22 cellular contexts compared by ENCODE assay signal in genomic region chr16:76235025-76235424, GRCh38. TPM values are rescaled to one million over a fixed set of nuclear protein-coding genes. Genes with fewer than 3 reads are reported as not detected.
DNase-seq lines count a peak whose midpoint lies in the region; ATAC-seq and TF ChIP-seq lines count a peak whose summit lies in the region.
"Had no signal": no experiment of that assay in that cellular context is flagged by ENCODE, and none has a peak within 500 bp of the region (broad histone marks: within the 10 kb centered on the region; RNA-seq: fewer than 3 reads in every experiment).

No MANE protein-coding gene starts in this region.

- H3K27me3 ChIP-seq in testis = no peaks in the 10 kb centered on the region

- ATAC-seq in GM21367 (IDR thresholded peaks at IDR 0.05; ENCODE audit: unreplicated experiment) (no peak), HG03280 (IDR thresholded peaks at IDR 0.05; ENCODE audit: unreplicated experiment) (no peak), HG03457 (IDR thresholded peaks at IDR 0.05; ENCODE audit: unreplicated experiment) (no peak)
- ATAC-seq: A549 had no signal

- no peaks in the 10 kb centered on the region for H3K9me3 ChIP-seq in testis
- H3K9me3 ChIP-seq: A549, SK-N-SH had no signal

- H3K4me1 ChIP-seq in testis = no peaks in the 10 kb centered on the region
- H3K4me1 ChIP-seq: A549 had no signal

- no peak for TF ChIP-seq CTCF in testis (IDR thresholded peaks at IDR 0.05)

- TF ChIP-seq POLR2A in testis (IDR thresholded peaks at IDR 0.05) = no peak

- intact Hi-C loops in testis (cut with DNase I; ENCODE audit: low total_unique reads) = no loop called here

- H3K36me3 ChIP-seq in testis (ENCODE audit: low read depth, missing control alignments) = no peaks in the 10 kb centered on the region

- 80 to 91% methylated on average over 12 to 23 of the region's 23 CpGs for WGBS in testis, 2 donors

- peak overlapping the region; percentile 45 to 51 for H3K4me3 ChIP-seq in testis
- H3K4me3 ChIP-seq: A549 had no signal

- DNase-seq in H4 (ENCODE audit: low spot score) = peak; percentile 13
- peak; percentile 81 for DNase-seq in NCI-H146 (lab: John Stamatoyannopoulos, UW)
- DNase-seq in SHP77 treated with DMSO at 0.1 percent for 48 hours (lab: John Stamatoyannopoulos, UW) = peak; percentile 92
- peak; percentile 23 for DNase-seq in testis
- DNase-seq: EL, GF-D8, GOT3, KG1, NCI-H1092 treated with DMSO at 0.1 percent for 48 hours, NCI-H1436 treated with DMSO at 0.1 percent for 48 hours, NCI-H2029 treated with DMSO at 0.1 percent for 48 hours, NCI-H524 treated with DMSO at 0.1 percent for 48 hours, NCI-H82, SIG-M5, SK-N-SH had no signal

- peak overlapping the region in 1 of 2 donors; percentile 67 for H3K27ac ChIP-seq in testis
- H3K27ac ChIP-seq: A549 had no signal

RNA-seq across cellular contexts. Expression of gene CNTNAP4, which starts 42.2 kb away (rescaled TPM):
- total RNA-seq in H4 (2014; rRNA removed; shearing (Covaris generic)) = 2.0 and 2.1 TPM in 2 replicates
- total RNA-seq in testis = 1 to 10 TPM; 2.2 to 3.5 TPM
- polyA plus RNA-seq in testis (ENCODE audit: insufficient read depth, low read depth, low replicate concordance) = 1.5 TPM
- total RNA-seq: B cell; OCI-LY7; T-helper 2 cell treated with Interferon-gamma antibody and Interleukin-4, amounts not matched to agents 100 ng/mL and 5 ng/mL, for 36 hours had no signal
- polyA plus RNA-seq: A549, SK-N-SH had no signal

Comparison
In these comparisons a context has a peak if more than half of its experiments do, and no peak if none do; other contexts are left out.
1. DNase-seq: peak in every context shown above with its lines; median percentile 92 in SHP77 treated with DMSO at 0.1 percent for 48 hours; 81 in NCI-H146; 23 in testis; 13 in H4.